Comparison of ENCODE assay signal across 8 cellular contexts in the genomic region with DNA sequence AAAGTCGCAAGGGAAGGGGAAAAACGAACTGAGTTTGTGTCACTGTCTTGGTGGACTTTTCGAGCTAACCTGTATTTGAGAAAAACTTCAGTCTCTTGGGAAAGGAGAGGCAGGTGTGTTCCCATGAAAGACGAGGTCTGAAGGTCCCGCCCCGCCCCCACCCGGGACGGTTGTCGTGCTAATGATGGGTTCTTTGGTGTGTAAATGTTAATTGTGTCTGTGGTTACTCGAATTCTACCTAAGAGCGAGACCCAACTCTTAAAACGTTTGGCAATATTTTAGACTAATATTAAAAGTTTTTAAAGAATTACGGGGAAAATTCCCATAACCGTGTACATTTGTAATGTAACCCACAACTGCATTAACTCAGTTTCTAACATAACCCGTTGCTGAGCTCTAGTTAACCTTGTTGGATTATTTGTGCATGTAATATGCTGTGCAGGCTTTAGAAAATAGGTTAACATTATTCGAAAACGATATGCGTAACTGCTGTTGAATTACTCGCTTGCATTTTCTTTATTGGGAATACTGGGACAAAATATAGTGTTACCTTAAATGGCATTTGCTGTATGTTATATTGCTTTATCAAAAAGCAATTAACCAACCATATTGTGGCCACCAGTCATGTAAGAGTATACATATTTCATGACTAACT. TPM values are rescaled to one million over a fixed set of nuclear protein-coding genes. Genes with fewer than 3 reads are reported as not detected.
DNase-seq lines count a peak whose midpoint lies in the region; ATAC-seq, FAIRE-seq and TF ChIP-seq lines count a peak whose summit lies in the region.

No MANE protein-coding gene starts in this region.

- peak overlapping the region; percentile 11 for H3K9ac ChIP-seq in GM12878 (ENCODE audit: control insufficient read depth, insufficient read depth, low read length)
- peak overlapping the region; percentile 81 to 86 for H3K9ac ChIP-seq in stomach smooth muscle (ENCODE audit: low read length in 2 of 2)

- TF ChIP-seq CTCF in GM12864 (IDR thresholded peaks at IDR 0.05; ENCODE audit: low read depth, low read length, missing control alignments) = no peak
- TF ChIP-seq CTCF in LNCaP clone FGC (IDR thresholded peaks at IDR 0.05; ENCODE audit: control insufficient read depth, extremely low read depth, insufficient read depth) = no peak
- TF ChIP-seq CTCF in GM12878 (IDR thresholded peaks at IDR 0.05 in 2 of 3, conservative IDR thresholded peaks at IDR 0.05 in 1 of 3; ENCODE audit: control insufficient read depth in 2 of 3, extremely low read depth in 1 of 3, insufficient read depth in 1 of 3, low read depth in 3 of 3, low read length in 3 of 3) = no peak
- TF ChIP-seq CTCF in left lung (IDR thresholded peaks at IDR 0.05) = no peak

- CTCF ChIA-PET in GM12878 (lab: Yijun Ruan, JAX) = interaction anchor here (0.7 to 2.2 kb wide), 4 partner anchors 17 to 523 kb away, joined by 3 to 14 read pairs (median 4); no protein-coding TSS in a partner anchor

- H3K9me3 ChIP-seq in GM12878 (replicated peaks; ENCODE audit: control insufficient read depth, insufficient read depth, low read length) (no peaks in the 10 kb centered on the region; the same call in 2 of the 3 replicates), left lung (no peaks in the 10 kb centered on the region), stomach smooth muscle (ENCODE audit: control insufficient read depth in 2 of 2, low read length in 2 of 2) (no peaks in the 10 kb centered on the region)

- peaks cover 7% of the 10 kb centered on the region for H3K79me2 ChIP-seq in GM12878 (ENCODE audit: control insufficient read depth, insufficient read depth, low read length)

- H3K4me1 ChIP-seq in GM12878 (ENCODE audit: control insufficient read depth, insufficient read depth, low read length) = peaks cover 5% of the 10 kb centered on the region; the same call in 1 of the 2 replicates
- peaks cover 0 to 5% of the 10 kb centered on the region in 2 donors for H3K4me1 ChIP-seq in left lung
- peaks cover 6% of the 10 kb centered on the region for H3K4me1 ChIP-seq in stomach smooth muscle (ENCODE audit: control insufficient read depth, insufficient read depth, low read length)

- 41% methylated on average over 19 of the region's 19 CpGs for WGBS in GM12878 (ENCODE audit: insufficient coverage, insufficient replicate concordance, low lambda C conversion rate, missing lambda C conversion rate)

- H3K27me3 ChIP-seq in GM12878 (replicated peaks in 1 of 2; ENCODE audit: control insufficient read depth in 2 of 2, insufficient read depth in 2 of 2, low read length in 1 of 2) = no peaks in the 10 kb centered on the region
- H3K27me3 ChIP-seq in left lung = peaks cover 0 to 16% of the 10 kb centered on the region in 2 donors
- no peaks in the 10 kb centered on the region for H3K27me3 ChIP-seq in stomach smooth muscle (ENCODE audit: control insufficient read depth in 1 of 2, insufficient read depth in 2 of 2, low read length in 2 of 2)

- no peaks in the 10 kb centered on the region for H4K20me1 ChIP-seq in GM12878 (ENCODE audit: control insufficient read depth, insufficient read depth)

- intact Hi-C loops in GM12878 (cut with micrococcal nuclease; ENCODE audit: unreplicated experiment) = loop anchor here (5.0 to 10.0 kb wide), 2 partner anchors 149 to 164 kb away; no protein-coding TSS in a partner anchor
- intact Hi-C loops in left lung (cut with DNase I) = no loop called here

- no peaks in the 10 kb centered on the region for H3K36me3 ChIP-seq in GM12878 (ENCODE audit: control insufficient read depth in 2 of 2, insufficient read depth in 2 of 2, low read length in 1 of 2)
- H3K36me3 ChIP-seq in left lung = no peaks in the 10 kb centered on the region
- no peaks in the 10 kb centered on the region for H3K36me3 ChIP-seq in stomach smooth muscle (ENCODE audit: control insufficient read depth in 2 of 2, insufficient read depth in 2 of 2, low read length in 2 of 2)

- DNase-seq in GM12864 (ENCODE audit: low read depth) (no peak), LNCaP clone FGC (ENCODE audit: low read depth) (no peak), GM12878 (ENCODE audit: low read depth, low spot score) (no peak), left lung (no peak)

- RAD21 ChIA-PET in GM12878 (lab: Charles Lee; ENCODE audit: unreplicated experiment) = interaction anchor here (1.6 to 2.0 kb wide), 2 partner anchors 10 to 163 kb away, joined by 5 to 7 read pairs; no protein-coding TSS in a partner anchor

- H3K4me3 ChIP-seq in GM12864 (ENCODE audit: low read depth, low read length) (peak overlapping the region; percentile 87), LNCaP clone FGC (ENCODE audit: low read depth, low read length) (peak overlapping the region; percentile 81), GM12878 (peak overlapping the region; percentile 86), left lung (peak overlapping the region; percentile 87 to 93), stomach smooth muscle (ENCODE audit: low read length in 2 of 2) (peak overlapping the region; percentile 86)

- in situ Hi-C loops in GM12878 (cut with MboI) = no loop called here

- H2AFZ ChIP-seq in GM12878 (ENCODE audit: control insufficient read depth, low read depth, low read length) = peak overlapping the region; percentile 88

- no peak for TF ChIP-seq POLR2A in GM12878 (IDR thresholded peaks at IDR 0.05; ENCODE audit: low read depth, low read length)

- no peak for TF ChIP-seq EP300 in GM12878 (IDR thresholded peaks at IDR 0.05; ENCODE audit: borderline replicate concordance in 1 of 2, control insufficient read depth in 1 of 2, low read depth in 2 of 2, low read length in 2 of 2)

- SMC1A ChIA-PET in GM12878 (lab: Charles Lee; ENCODE audit: uncharacterized antibody, unreplicated experiment) = interaction anchor here (0.6 to 1.3 kb wide), 5 partner anchors 12 to 345 kb away, joined by 3 to 4 read pairs (median 3); no protein-coding TSS in a partner anchor

- peak; percentile 6; the same call in 2 of the 3 replicates for ATAC-seq in GM12878
- ATAC-seq in left lung = peak; percentile 16
- ATAC-seq in GM19455 (IDR thresholded peaks at IDR 0.05; ENCODE audit: unreplicated experiment) = no peak
- ATAC-seq in GM18498 (IDR thresholded peaks at IDR 0.05; ENCODE audit: unreplicated experiment) = no peak
- ATAC-seq in HG02798 (IDR thresholded peaks at IDR 0.05; ENCODE audit: poor library complexity, unreplicated experiment) = no peak

- H3K4me2 ChIP-seq in GM12878 (ENCODE audit: control insufficient read depth, insufficient read depth) = peak overlapping the region; percentile 88

- H3K27ac ChIP-seq in GM12878 (ENCODE audit: control insufficient read depth, insufficient read depth) (peak overlapping the region; percentile 64; the same call in 1 of the 2 replicates), left lung (peak overlapping the region; percentile 85 to 88), stomach smooth muscle (ENCODE audit: low read length) (peak overlapping the region; percentile 71)

- TSS peak; percentile 74 for BruUV-seq in GM12878 (replicated peaks; lab: Mats Ljungman, UMichigan)

- POLR2A ChIA-PET in GM12878 (lab: Charles Lee) = interaction anchor here (1.5 kb wide), 1 partner anchor 252 kb away, joined by 4 read pairs; no protein-coding TSS in a partner anchor

- FAIRE-seq in GM12878 (lab: Jason Lieb, UNC) = peak; percentile 18

- TF ChIP-seq RAD21 in GM12878 (IDR thresholded peaks at IDR 0.05; ENCODE audit: insufficient read depth, low read depth, low read length) = no peak

TF ChIP-seq in GM12878, 131 proteins besides CTCF, POLR2A, EP300 and RAD21 (continues in another document):
- TF ChIP-seq, protein P1, sequence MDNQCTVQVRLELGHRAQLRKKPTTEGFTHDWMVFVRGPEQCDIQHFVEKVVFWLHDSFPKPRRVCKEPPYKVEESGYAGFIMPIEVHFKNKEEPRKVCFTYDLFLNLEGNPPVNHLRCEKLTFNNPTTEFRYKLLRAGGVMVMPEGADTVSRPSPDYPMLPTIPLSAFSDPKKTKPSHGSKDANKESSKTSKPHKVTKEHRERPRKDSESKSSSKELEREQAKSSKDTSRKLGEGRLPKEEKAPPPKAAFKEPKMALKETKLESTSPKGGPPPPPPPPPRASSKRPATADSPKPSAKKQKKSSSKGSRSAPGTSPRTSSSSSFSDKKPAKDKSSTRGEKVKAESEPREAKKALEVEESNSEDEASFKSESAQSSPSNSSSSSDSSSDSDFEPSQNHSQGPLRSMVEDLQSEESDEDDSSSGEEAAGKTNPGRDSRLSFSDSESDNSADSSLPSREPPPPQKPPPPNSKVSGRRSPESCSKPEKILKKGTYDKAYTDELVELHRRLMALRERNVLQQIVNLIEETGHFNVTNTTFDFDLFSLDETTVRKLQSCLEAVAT (IDR thresholded peaks at IDR 0.05) = peak; percentile 83
- TF ChIP-seq, protein P2, sequence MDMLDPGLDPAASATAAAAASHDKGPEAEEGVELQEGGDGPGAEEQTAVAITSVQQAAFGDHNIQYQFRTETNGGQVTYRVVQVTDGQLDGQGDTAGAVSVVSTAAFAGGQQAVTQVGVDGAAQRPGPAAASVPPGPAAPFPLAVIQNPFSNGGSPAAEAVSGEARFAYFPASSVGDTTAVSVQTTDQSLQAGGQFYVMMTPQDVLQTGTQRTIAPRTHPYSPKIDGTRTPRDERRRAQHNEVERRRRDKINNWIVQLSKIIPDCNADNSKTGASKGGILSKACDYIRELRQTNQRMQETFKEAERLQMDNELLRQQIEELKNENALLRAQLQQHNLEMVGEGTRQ (IDR thresholded peaks at IDR 0.05; ENCODE audit: borderline replicate concordance, low read depth, low read length) = no peak

RNA-seq across cellular contexts. Expression of a gene that starts 0.8 kb away (rescaled TPM):
- 97.2 and 104 TPM in 2 replicates for total RNA-seq in GM12878 (2013; cell fraction: nucleolus; rRNA removed)
- total RNA-seq in GM12878 (2014; rRNA removed) (8.0 and 8.5 TPM in 2 replicates), GM12878 (2014; rRNA removed; fragmentation: Illumina TruSeq; extraction: Trizol) (8.5 and 9.9 TPM in 2 replicates), GM12878 (2021) (8.0 and 8.7 TPM in 2 replicates), left lung (10 to 100 TPM; 36.2 to 53.8 TPM)
- polyA plus RNA-seq in GM12878 (2011; ENCODE audit: low read depth) = 1.5 TPM
- polyA plus RNA-seq in GM12878 (2011; rRNA removed) (20.4 and 33.3 TPM in 2 replicates), GM12878 (2014; fragmentation: Illumina TruSeq; extraction: Trizol) (7.2 and 9.1 TPM in 2 replicates), GM12878 (2014; fragmentation: Nextera tagmentation; extraction: Ambion mirVana) (1 to 10 TPM; 2.1 to 2.9 TPM), GM12878 (2014; rRNA removed) (4.5 and 5.7 TPM in 2 replicates), GM12878 (2016; fragmentation: Nextera tagmentation; extraction: Ambion mirVana) (10 to 100 TPM in 1 of 2 experiments, 1 to 10 TPM in 1; 8.5 to 10.9 TPM)
- 9.8 and 10.7 TPM in 2 replicates for polyA plus RNA-seq in GM12878 (2011; cell fraction: cytosol; rRNA removed)
- 26.0 and 27.5 TPM in 2 replicates for polyA plus RNA-seq in GM12878 (2011; cell fraction: nucleus; rRNA removed)
- polyA plus RNA-seq in GM12878 (2012) = 2.0 and 2.1 TPM in 2 replicates
- polyA minus RNA-seq in GM12878 (2011; rRNA and poly(A)+ RNA removed) = 39.3 and 46.8 TPM in 2 replicates
- polyA minus RNA-seq in GM12878 (2011; cell fraction: cytosol; rRNA and poly(A)+ RNA removed) = 10.6 and 10.8 TPM in 2 replicates
- 39.2 and 52.0 TPM in 2 replicates for polyA minus RNA-seq in GM12878 (2011; cell fraction: nucleus; rRNA and poly(A)+ RNA removed)

Comparison
In these comparisons a context has a peak if more than half of its experiments do, and no peak if none do; other contexts are left out.
1. ATAC-seq: peak in GM12878 (single experiment) and left lung (single experiment); none in GM19455 (single experiment), GM18498 (single experiment) and HG02798 (single experiment).
2. Peak in every context shown above with its lines, with median percentiles within 50 percentile points of each other: H3K4me3 ChIP-seq and H3K27ac ChIP-seq.